Comparison of ENCODE assay signal across 8 cellular contexts in the genomic region with DNA sequence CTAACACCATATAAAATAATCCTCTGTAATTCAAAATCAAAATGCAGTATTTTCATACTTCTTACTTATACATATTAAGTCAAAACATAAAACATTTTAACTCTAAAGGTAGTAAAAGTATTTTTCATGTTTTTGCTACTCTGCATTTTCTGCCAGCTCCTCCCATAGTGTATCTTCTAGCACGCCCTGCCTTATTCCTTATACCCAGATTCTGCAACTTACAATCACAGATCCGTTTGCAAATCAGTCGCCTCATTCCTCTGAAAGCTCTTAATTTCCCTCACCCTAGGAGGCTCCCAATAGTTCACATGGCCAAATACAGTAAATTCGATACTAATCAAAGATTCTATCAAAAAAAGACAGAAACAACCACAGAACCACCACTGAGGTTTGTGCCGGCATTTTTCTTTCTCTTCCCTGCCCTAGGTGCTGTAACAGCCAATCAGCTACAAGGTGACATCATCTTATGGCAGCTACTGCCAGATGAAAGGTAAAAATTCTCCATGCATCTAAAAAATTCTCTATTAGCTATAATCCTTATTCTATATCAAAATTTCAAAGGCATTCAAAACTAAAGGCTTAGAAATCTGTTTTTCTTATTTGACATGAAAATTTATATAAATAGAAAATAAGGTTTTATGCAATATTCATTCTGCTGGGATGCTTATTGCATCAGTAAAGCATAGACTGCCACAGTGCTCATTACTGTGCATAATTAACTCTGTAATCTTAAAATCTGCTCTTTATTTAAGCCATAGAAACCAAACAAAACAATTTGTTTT.
DNase-seq lines count a peak whose midpoint lies in the region; ATAC-seq and TF ChIP-seq lines count a peak whose summit lies in the region.

No MANE protein-coding gene starts in this region.

- CTCF ChIA-PET in activated CD4-positive, alpha-beta memory T cell treated with anti-CD3 and anti-CD28 coated beads, Interleukin-2, amount 10 ng/mL, durations not matched to agents 7 days and 5 days (lab: Charles Lee), result interaction anchor here (1.4 to 2.0 kb wide), 2 partner anchors 8 to 142 kb away, joined by 7 read pairs; no protein-coding TSS in a partner anchor

- no peak for ATAC-seq in GM19452 (IDR thresholded peaks at IDR 0.05; ENCODE audit: unreplicated experiment)
- no peak for ATAC-seq in HG02884 (IDR thresholded peaks at IDR 0.05; ENCODE audit: unreplicated experiment)

- H3K9me3 ChIP-seq in ovary, result no peaks in the 10 kb centered on the region

- peaks cover 7% of the 10 kb centered on the region for H3K36me3 Mint-ChIP-seq in activated CD4-positive, alpha-beta memory T cell treated with anti-CD3 and anti-CD28 coated beads, Interleukin-2, amount 10 ng/mL, durations not matched to agents 7 days and 5 days (ENCODE audit: low read depth)

- H3K27me3 ChIP-seq in ovary, result no peaks in the 10 kb centered on the region

- no peak for TF ChIP-seq POLR2A in ovary (IDR thresholded peaks at IDR 0.05)

- H3K27ac Mint-ChIP-seq in activated CD4-positive, alpha-beta memory T cell treated with anti-CD3 and anti-CD28 coated beads, Interleukin-2, amount 10 ng/mL, durations not matched to agents 7 days and 5 days, result no peak overlapping the region

- peak overlapping the region; percentile 49 for H3K4me3 ChIP-seq in fibroblast of villous mesenchyme (ENCODE audit: low read depth, low read length)
- peak overlapping the region; percentile 31 for H3K4me3 ChIP-seq in ovary

- POLR2A ChIA-PET in activated CD4-positive, alpha-beta memory T cell treated with anti-CD3 and anti-CD28 coated beads, Interleukin-2, amount 10 ng/mL, durations not matched to agents 7 days and 5 days (lab: Charles Lee), result no interaction called here

- no peak for TF ChIP-seq EP300 in ovary (IDR thresholded peaks at IDR 0.05)

- H3K27ac ChIP-seq in ovary, result no peak overlapping the region

- peak; percentile 10 for DNase-seq in stimulated activated CD4-positive, alpha-beta T cell treated with anti-CD3 and anti-CD28 coated beads, Interleukin-1b, Interleukin-23, amount 100 ng/mL, for 48 hours
- DNase-seq in stimulated activated CD4-positive, alpha-beta T cell treated with anti-CD3 and anti-CD28 coated beads, Interleukin-2, amount 100 ng/mL, for 48 hours, result no peak
- DNase-seq in activated CD4-positive, alpha-beta memory T cell treated with anti-CD3 and anti-CD28 coated beads, Interleukin-2, amount 10 ng/mL, durations not matched to agents 7 days and 5 days, result peak; percentile 39
- peak; percentile 48 for DNase-seq in fibroblast of villous mesenchyme (ENCODE audit: low read depth)
- DNase-seq in ovary, result no peak
- no peak for DNase-seq in DMS153 (lab: John Stamatoyannopoulos, UW)

- no peaks in the 10 kb centered on the region for H3K4me1 ChIP-seq in ovary (ENCODE audit: insufficient read depth)

- H3K27me3 Mint-ChIP-seq in activated CD4-positive, alpha-beta memory T cell treated with anti-CD3 and anti-CD28 coated beads, Interleukin-2, amount 10 ng/mL, durations not matched to agents 7 days and 5 days, result no peaks in the 10 kb centered on the region

- H3K9me3 Mint-ChIP-seq in activated CD4-positive, alpha-beta memory T cell treated with anti-CD3 and anti-CD28 coated beads, Interleukin-2, amount 10 ng/mL, durations not matched to agents 7 days and 5 days, result no peaks in the 10 kb centered on the region

- H3K4me1 Mint-ChIP-seq in activated CD4-positive, alpha-beta memory T cell treated with anti-CD3 and anti-CD28 coated beads, Interleukin-2, amount 10 ng/mL, durations not matched to agents 7 days and 5 days, result peaks cover 17% of the 10 kb centered on the region

- H3K36me3 ChIP-seq in ovary, result no peaks in the 10 kb centered on the region

- TF ChIP-seq CTCF in fibroblast of villous mesenchyme (IDR thresholded peaks at IDR 0.05; ENCODE audit: insufficient read depth, low read depth, low read length), result no peak
- no peak for TF ChIP-seq CTCF in ovary (IDR thresholded peaks at IDR 0.05)

- intact Hi-C loops in ovary (cut with DNase I), result no loop called here

- peak overlapping the region; percentile 57 for H3K4me3 Mint-ChIP-seq in activated CD4-positive, alpha-beta memory T cell treated with anti-CD3 and anti-CD28 coated beads, Interleukin-2, amount 10 ng/mL, durations not matched to agents 7 days and 5 days

- WGBS in ovary, 3 donors, result 12 to 36% (median 31%) methylated on average over 5 of the region's 5 CpGs

Comparison
In these comparisons a context has a peak if more than half of its experiments do, and no peak if none do; other contexts are left out.
1. DNase-seq: peak in stimulated activated CD4-positive, alpha-beta T cell treated with anti-CD3 and anti-CD28 coated beads, Interleukin-1b, Interleukin-23, amount 100 ng/mL, for 48 hours (single experiment), activated CD4-positive, alpha-beta memory T cell treated with anti-CD3 and anti-CD28 coated beads, Interleukin-2, amount 10 ng/mL, durations not matched to agents 7 days and 5 days (single experiment) and fibroblast of villous mesenchyme (single experiment); none in stimulated activated CD4-positive, alpha-beta T cell treated with anti-CD3 and anti-CD28 coated beads, Interleukin-2, amount 100 ng/mL, for 48 hours (0 of 2), ovary (0 of 5) and DMS153 (single experiment).